Comparison of ENCODE assay signal across 13 cellular contexts in genomic region chr3:118479376-118479775, GRCh38.
DNase-seq lines count a peak whose midpoint lies in the region; ATAC-seq and TF ChIP-seq lines count a peak whose summit lies in the region.
"Had no signal": no experiment of that assay in that cellular context is flagged by ENCODE, and none has a peak within 500 bp of the region (broad histone marks: within the 10 kb centered on the region; RNA-seq: fewer than 3 reads in every experiment).

No MANE protein-coding gene starts in this region.

- H3K9me3 ChIP-seq in PC-3 (ENCODE audit: low read length) (peaks cover 21% of the 10 kb centered on the region; the same call in 1 of the 2 replicates), neural progenitor cell (ENCODE audit: low read depth) (no peaks in the 10 kb centered on the region)
- H3K9me3 ChIP-seq: BLaER1 treated with 17β-estradiol and CSF1 and Interleukin-3, amounts not matched to agents 10 nM and 100 nM had no signal

- POLR2A ChIA-PET in PC-3 (lab: Charles Lee; ENCODE audit: unreplicated experiment): no interaction called here

- intact Hi-C loops in PC-3 (cut with micrococcal nuclease): no loop called here

- H3K9me2 ChIP-seq in GM23338 (ENCODE audit: insufficient read depth) (peaks cover 5% of the 10 kb centered on the region), PC-3 (replicated peaks; ENCODE audit: low read length) (no peaks in the 10 kb centered on the region)

- H3K79me2 ChIP-seq in GM23338 (replicated peaks; ENCODE audit: insufficient read depth) (no peaks in the 10 kb centered on the region), PC-3 (ENCODE audit: low read length) (no peaks in the 10 kb centered on the region), neural progenitor cell (ENCODE audit: low read depth) (no peaks in the 10 kb centered on the region)

- H3K27me3 ChIP-seq in GM23338 (ENCODE audit: insufficient read depth): no peaks in the 10 kb centered on the region
- H3K27me3 ChIP-seq in PC-3 (ENCODE audit: low read length): no peaks in the 10 kb centered on the region
- H3K27me3 ChIP-seq in neural progenitor cell: no peaks in the 10 kb centered on the region
- H3K27me3 ChIP-seq: BLaER1 treated with 17β-estradiol and CSF1 and Interleukin-3, amounts not matched to agents 10 nM and 100 nM had no signal

- H3K27me3 Mint-ChIP-seq in GM23338 (ENCODE audit: insufficient read depth, low read depth, poor library complexity) (peaks cover 2% of the 10 kb centered on the region), neural progenitor cell (ENCODE audit: insufficient read depth, low read depth) (peaks cover 2% of the 10 kb centered on the region)
- H3K27me3 Mint-ChIP-seq: CD4-positive, CD25-positive, alpha-beta regulatory T cell had no signal

- DNase-seq in GM23338 (ENCODE audit: low spot score) (no peak), PC-3 (no peak), epithelial cell of prostate (ENCODE audit: low read depth, low spot score) (no peak), left kidney (ENCODE audit: low read depth, low spot score) (peak; percentile 5), putamen (ENCODE audit: low spot score) (no peak), neural progenitor cell (ENCODE audit: low spot score) (no peak), NCI-H187 treated with DMSO at 0.1 percent for 48 hours (lab: John Stamatoyannopoulos, UW) (no peak)
- DNase-seq in stimulated activated CD4-positive, alpha-beta T cell treated with anti-CD3 and anti-CD28 coated beads, Interleukin-12 subunit alpha, Interleukin-12 subunit beta, amount 100 ng/mL, for 4 hours: no peak
- DNase-seq: ACHN; CD4-positive, CD25-positive, alpha-beta regulatory T cell; DMS53 had no signal

- no peak overlapping the region for H2AFZ ChIP-seq in GM23338
- H2AFZ ChIP-seq in PC-3 (ENCODE audit: low read length): no peak overlapping the region
- no peak overlapping the region for H2AFZ ChIP-seq in neural progenitor cell (replicated peaks)

- peak overlapping the region; percentile 14; the same call in 1 of the 2 replicates for H3K4me3 ChIP-seq in GM23338
- no peak overlapping the region for H3K4me3 ChIP-seq in PC-3 (ENCODE audit: low read length)
- no peak overlapping the region for H3K4me3 ChIP-seq in neural progenitor cell
- H3K4me3 ChIP-seq: BLaER1 treated with 17β-estradiol and CSF1 and Interleukin-3, amounts not matched to agents 10 nM and 100 nM had no signal

- H3K36me3 Mint-ChIP-seq in GM23338 (ENCODE audit: low read depth) (no peaks in the 10 kb centered on the region; the same call in 2 of the 3 replicates), neural progenitor cell (no peaks in the 10 kb centered on the region)
- H3K36me3 Mint-ChIP-seq: CD4-positive, CD25-positive, alpha-beta regulatory T cell had no signal

- H3K4me2 ChIP-seq in GM23338 (peak overlapping the region; percentile 33), PC-3 (ENCODE audit: low read length) (0 out of 2 replicates have a peak overlapping the region, but pooled peaks have one; percentile 12), neural progenitor cell (no peak overlapping the region)
- H3K4me2 ChIP-seq: BLaER1 treated with 17β-estradiol and CSF1 and Interleukin-3, amounts not matched to agents 10 nM and 100 nM had no signal

- no peak for ATAC-seq in GM23338
- no peak for ATAC-seq in PC-3
- ATAC-seq: HCT116 had no signal

- H3K4me1 ChIP-seq in GM23338 (ENCODE audit: insufficient read depth): peaks cover 45% of the 10 kb centered on the region
- H3K4me1 ChIP-seq in PC-3 (ENCODE audit: insufficient read depth, low read length): no peaks in the 10 kb centered on the region
- peaks cover 16% of the 10 kb centered on the region for H3K4me1 ChIP-seq in neural progenitor cell
- H3K4me1 ChIP-seq: BLaER1 treated with 17β-estradiol and CSF1 and Interleukin-3, amounts not matched to agents 10 nM and 100 nM had no signal

- no TSS peak for BruUV-seq in PC-3 (replicated peaks; lab: Mats Ljungman, UMichigan)

- peak overlapping the region; percentile 72; the same call in 1 of the 2 replicates for H3K27ac Mint-ChIP-seq in GM23338
- H3K27ac Mint-ChIP-seq in neural progenitor cell: no peak overlapping the region
- H3K27ac Mint-ChIP-seq: CD4-positive, CD25-positive, alpha-beta regulatory T cell had no signal

- no peaks in the 10 kb centered on the region for H4K20me1 ChIP-seq in GM23338 (replicated peaks; ENCODE audit: insufficient read depth)
- no peaks in the 10 kb centered on the region for H4K20me1 ChIP-seq in PC-3 (ENCODE audit: low read length)
- H4K20me1 ChIP-seq in neural progenitor cell (ENCODE audit: low read depth): no peaks in the 10 kb centered on the region
- H4K20me1 ChIP-seq: BLaER1 treated with 17β-estradiol and CSF1 and Interleukin-3, amounts not matched to agents 10 nM and 100 nM had no signal

- TF ChIP-seq CTCF in GM23338 (conservative IDR thresholded peaks at IDR 0.05; ENCODE audit: low read depth in 2 of 2) (no peak), PC-3 (conservative IDR thresholded peaks at IDR 0.05; ENCODE audit: low read depth, low read length) (no peak), neural progenitor cell (IDR thresholded peaks at IDR 0.05) (no peak)

- H3K4me3 Mint-ChIP-seq in GM23338 (no peak overlapping the region), neural progenitor cell (no peak overlapping the region)
- H3K4me3 Mint-ChIP-seq: CD4-positive, CD25-positive, alpha-beta regulatory T cell had no signal

- H3K27ac ChIP-seq in GM23338 (ENCODE audit: low read depth) (peak overlapping the region; percentile 91), PC-3 (ENCODE audit: low read length) (no peak overlapping the region), epithelial cell of prostate (peak overlapping the region; percentile 54), neural progenitor cell (no peak overlapping the region)
- H3K27ac ChIP-seq: BLaER1 treated with 17β-estradiol and CSF1 and Interleukin-3, amounts not matched to agents 10 nM and 100 nM had no signal

- H3K9ac ChIP-seq in PC-3 (ENCODE audit: low read length) (no peak overlapping the region), neural progenitor cell (no peak overlapping the region)
- H3K9ac ChIP-seq: BLaER1 treated with 17β-estradiol and CSF1 and Interleukin-3, amounts not matched to agents 10 nM and 100 nM had no signal

- CTCF ChIA-PET in PC-3 (lab: Charles Lee): no interaction called here

- H3K9me3 Mint-ChIP-seq in GM23338 (no peaks in the 10 kb centered on the region), neural progenitor cell (no peaks in the 10 kb centered on the region)

- H3F3A ChIP-seq in GM23338 (replicated peaks; ENCODE audit: low read depth) (no peaks in the 10 kb centered on the region), PC-3 (ENCODE audit: low read length, unreplicated experiment) (no peaks in the 10 kb centered on the region), neural progenitor cell (ENCODE audit: low read depth) (no peaks in the 10 kb centered on the region)

- H3K36me3 ChIP-seq in GM23338 (ENCODE audit: insufficient read depth): no peaks in the 10 kb centered on the region
- H3K36me3 ChIP-seq in PC-3 (ENCODE audit: low read depth, low read length): no peaks in the 10 kb centered on the region
- H3K36me3 ChIP-seq in neural progenitor cell: no peaks in the 10 kb centered on the region
- H3K36me3 ChIP-seq: BLaER1 treated with 17β-estradiol and CSF1 and Interleukin-3, amounts not matched to agents 10 nM and 100 nM had no signal

- H3K4me1 Mint-ChIP-seq in GM23338: peaks cover 43% of the 10 kb centered on the region
- H3K4me1 Mint-ChIP-seq in neural progenitor cell: no peaks in the 10 kb centered on the region
- H3K4me1 Mint-ChIP-seq: CD4-positive, CD25-positive, alpha-beta regulatory T cell had no signal

TF ChIP-seq in GM23338, 12 proteins besides CTCF, POLR2A, EP300 and RAD21 (continues in another document):
- no peak for TF ChIP-seq ZNF114 (CRISPR knock-in tag; IDR thresholded peaks at IDR 0.05)
- TF ChIP-seq, protein P1, sequence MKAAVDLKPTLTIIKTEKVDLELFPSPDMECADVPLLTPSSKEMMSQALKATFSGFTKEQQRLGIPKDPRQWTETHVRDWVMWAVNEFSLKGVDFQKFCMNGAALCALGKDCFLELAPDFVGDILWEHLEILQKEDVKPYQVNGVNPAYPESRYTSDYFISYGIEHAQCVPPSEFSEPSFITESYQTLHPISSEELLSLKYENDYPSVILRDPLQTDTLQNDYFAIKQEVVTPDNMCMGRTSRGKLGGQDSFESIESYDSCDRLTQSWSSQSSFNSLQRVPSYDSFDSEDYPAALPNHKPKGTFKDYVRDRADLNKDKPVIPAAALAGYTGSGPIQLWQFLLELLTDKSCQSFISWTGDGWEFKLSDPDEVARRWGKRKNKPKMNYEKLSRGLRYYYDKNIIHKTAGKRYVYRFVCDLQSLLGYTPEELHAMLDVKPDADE (IDR thresholded peaks at IDR 0.05): no peak
- no peak for TF ChIP-seq CREB1 (CRISPR knock-in tag; IDR thresholded peaks at IDR 0.05; ENCODE audit: low read depth)
- TF ChIP-seq JUNB (IDR thresholded peaks at IDR 0.05; ENCODE audit: unreplicated experiment): no peak
- no peak for TF ChIP-seq EZH2phosphoT487 (IDR thresholded peaks at IDR 0.05; ENCODE audit: unreplicated experiment)
- TF ChIP-seq STAT1 (IDR thresholded peaks at IDR 0.05; ENCODE audit: unreplicated experiment): no peak
- TF ChIP-seq NANOG (IDR thresholded peaks at IDR 0.05; ENCODE audit: borderline replicate concordance): no peak
- TF ChIP-seq POLR2AphosphoS5 (IDR thresholded peaks at IDR 0.05; ENCODE audit: low read depth): no peak
- TF ChIP-seq REST (IDR thresholded peaks at IDR 0.05; ENCODE audit: unreplicated experiment): no peak

Comparison
In these comparisons a context has a peak if more than half of its experiments do, and no peak if none do; other contexts are left out.
1. H3K27ac ChIP-seq: peak in GM23338 (single experiment) and epithelial cell of prostate (single experiment); none in PC-3 (single experiment) and neural progenitor cell (single experiment).